In the genomic region with DNA sequence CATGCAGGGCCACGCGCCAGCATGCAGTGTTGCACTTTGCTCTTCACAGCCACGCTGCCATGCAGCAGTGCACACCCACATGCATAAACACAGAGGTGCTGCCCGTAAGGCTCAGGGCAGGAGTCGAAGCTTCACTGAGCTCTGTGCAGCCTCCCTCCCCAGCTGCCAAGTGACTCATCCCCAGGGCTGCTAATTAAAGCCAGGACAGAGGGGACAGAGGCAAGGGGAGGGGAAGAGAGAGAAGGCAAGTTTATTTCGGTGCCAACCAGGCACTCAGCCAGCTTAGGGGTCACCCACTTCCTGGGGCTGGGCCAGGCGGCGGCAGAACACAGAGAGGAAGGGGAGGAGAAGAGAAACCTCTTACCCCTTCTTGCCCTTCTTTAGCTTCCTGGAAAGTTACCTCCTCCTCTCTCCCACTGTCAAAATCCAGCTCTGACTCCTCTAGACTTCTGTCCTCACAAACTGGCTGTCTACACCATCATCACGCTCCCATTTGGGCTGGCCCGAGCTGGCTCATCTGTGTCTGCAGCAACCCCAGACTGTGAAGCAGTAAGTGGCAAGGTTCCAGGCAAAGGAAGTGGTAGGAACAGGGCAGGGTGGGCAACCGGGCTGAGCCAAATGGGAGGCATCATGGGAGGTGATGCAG, we compare ENCODE assay signal across 8 cellular contexts. TPM values are rescaled to one million over a fixed set of nuclear protein-coding genes. Genes with fewer than 3 reads are reported as not detected.
A peak's percentile ranks its signal among the peaks of the same experiment; 100 is the strongest.
DNase-seq lines count a peak whose midpoint lies in the region; ATAC-seq and TF ChIP-seq lines count a peak whose summit lies in the region.

No MANE protein-coding gene starts in this region.

- DNase-seq in DND-41 (peak; percentile 64), NCI-H1092 (lab: John Stamatoyannopoulos, UW) (peak; percentile 46), mucosa of descending colon (peak; percentile 52 to 70 (median 70)), thyroid gland (peak; percentile 58 to 59), NCI-H128 (lab: John Stamatoyannopoulos, UW; ENCODE audit: unreplicated experiment) (no peak), GOT3 (lab: John Stamatoyannopoulos, UW) (no peak)
- peak; percentile 22 for DNase-seq in activated CD4-positive, alpha-beta T cell treated with anti-CD3 and anti-CD28 coated beads for 48 hours

- H2AFZ ChIP-seq in DND-41 (ENCODE audit: low read depth, low read length), result peak overlapping the region; percentile 80

- H3K4me3 ChIP-seq in DND-41 (ENCODE audit: low read depth in 1 of 2, low read length in 2 of 2) (peak overlapping the region in 1 of 2 experiments; percentile 54; a peak in 2 of 4 replicates), duodenal mucosa (ENCODE audit: low read depth in 1 of 2, low read length in 2 of 2) (peak overlapping the region; percentile 45 to 52), mucosa of descending colon (no peak overlapping the region), thyroid gland (replicated peaks in 1 of 3) (no peak overlapping the region)

- ATAC-seq in DND-41 (ENCODE audit: insufficient read depth, low read depth) (peak; percentile 79), mucosa of descending colon (peak; percentile 88)

- peaks cover 21% of the 10 kb centered on the region for H3K4me1 ChIP-seq in DND-41 (ENCODE audit: insufficient read depth, low read length)
- peaks cover 24 to 31% of the 10 kb centered on the region in 2 donors for H3K4me1 ChIP-seq in duodenal mucosa (ENCODE audit: control insufficient read depth in 1 of 2, insufficient read depth in 2 of 2, low read length in 2 of 2)
- peaks cover 12% of the 10 kb centered on the region for H3K4me1 ChIP-seq in mucosa of descending colon (ENCODE audit: low read depth)
- H3K4me1 ChIP-seq in thyroid gland, result peaks cover 0 to 11% of the 10 kb centered on the region in 2 donors

- intact Hi-C loops in mucosa of descending colon (cut with DNase I, micrococcal nuclease) (no loop called here), thyroid gland (cut with DNase I) (no loop called here)

- no peak for TF ChIP-seq POLR2A in thyroid gland (IDR thresholded peaks at IDR 0.05)

- H3K9me3 ChIP-seq in DND-41 (ENCODE audit: insufficient read depth, low read length, severe bottlenecking), result no peaks in the 10 kb centered on the region
- H3K9me3 ChIP-seq in duodenal mucosa (ENCODE audit: control insufficient read depth in 1 of 2, low read length in 2 of 2), result no peaks in the 10 kb centered on the region
- no peaks in the 10 kb centered on the region for H3K9me3 ChIP-seq in mucosa of descending colon
- no peaks in the 10 kb centered on the region for H3K9me3 ChIP-seq in thyroid gland

- TF ChIP-seq CTCF in DND-41 (IDR thresholded peaks at IDR 0.05; ENCODE audit: borderline replicate concordance, extremely low read depth, low read length, poor library complexity, severe bottlenecking) (no peak), mucosa of descending colon (IDR thresholded peaks at IDR 0.05) (no peak), thyroid gland (IDR thresholded peaks at IDR 0.05) (no peak)

- WGBS in thyroid gland, 2 donors, result 3 to 8% methylated on average over 6 of the region's 11 CpGs

- H3K9ac ChIP-seq in DND-41 (ENCODE audit: low read depth, low read length), result peak overlapping the region; percentile 45
- peak overlapping the region in 1 of 2 donors; percentile 10 for H3K9ac ChIP-seq in duodenal mucosa (ENCODE audit: low read depth in 1 of 2, low read length in 2 of 2)

- no peaks in the 10 kb centered on the region for H3K27me3 ChIP-seq in DND-41 (ENCODE audit: insufficient read depth, low read length, poor library complexity)
- no peaks in the 10 kb centered on the region for H3K27me3 ChIP-seq in duodenal mucosa (ENCODE audit: control insufficient read depth in 1 of 2, insufficient read depth in 2 of 2, low read length in 2 of 2)
- no peaks in the 10 kb centered on the region for H3K27me3 ChIP-seq in thyroid gland

- H3K27ac ChIP-seq in DND-41 (ENCODE audit: low read length) (peak overlapping the region; percentile 79), duodenal mucosa (ENCODE audit: low read depth, low read length) (peak overlapping the region; percentile 50), thyroid gland (peak overlapping the region in 1 of 3 donors; percentile 32)

- H3K4me2 ChIP-seq in DND-41 (ENCODE audit: insufficient read depth, low read length), result peak overlapping the region; percentile 69

- H3K36me3 ChIP-seq in DND-41 (ENCODE audit: insufficient read depth, low read length) (no peaks in the 10 kb centered on the region), duodenal mucosa (ENCODE audit: control insufficient read depth in 1 of 2, insufficient read depth in 2 of 2, low read length in 2 of 2) (no peaks in the 10 kb centered on the region), mucosa of descending colon (ENCODE audit: low read depth) (no peaks in the 10 kb centered on the region), thyroid gland (no peaks in the 10 kb centered on the region)

- H4K20me1 ChIP-seq in DND-41 (ENCODE audit: insufficient read depth, low read length), result no peaks in the 10 kb centered on the region

- H3K79me2 ChIP-seq in DND-41 (ENCODE audit: insufficient read depth, low read length), result no peaks in the 10 kb centered on the region

RNA-seq across cellular contexts. Expression of gene IQSEC2, which starts 6.2 kb away (rescaled TPM):
- total RNA-seq in mucosa of descending colon, result 10 to 100 TPM; 28.0 to 39.3 (median 30.9) TPM
- total RNA-seq in thyroid gland, result 10 to 100 TPM; 14.1 to 23.7 (median 17.2) TPM

Comparison
In these comparisons a context has a peak if more than half of its experiments do, and no peak if none do; other contexts are left out.
1. DNase-seq: peak in DND-41 (single experiment), NCI-H1092 (single experiment), activated CD4-positive, alpha-beta T cell treated with anti-CD3 and anti-CD28 coated beads for 48 hours (single experiment), mucosa of descending colon (3 of 3) and thyroid gland (2 of 2); none in NCI-H128 (single experiment) and GOT3 (single experiment).
2. H3K4me3 ChIP-seq: peak in duodenal mucosa (2 of 2); none in mucosa of descending colon (single experiment) and thyroid gland (0 of 3).